Comparison of ENCODE assay signal across 9 cellular contexts in genomic region chr3:19543212-19543841, GRCh38.
A peak's percentile ranks its signal among the peaks of the same experiment; 100 is the strongest.
DNase-seq lines count a peak whose midpoint lies in the region; ATAC-seq and TF ChIP-seq lines count a peak whose summit lies in the region.
"Had no signal": no experiment of that assay in that cellular context is flagged by ENCODE, and none has a peak within 500 bp of the region (broad histone marks: within the 10 kb centered on the region; RNA-seq: fewer than 3 reads in every experiment).

No MANE protein-coding gene starts in this region.

- no peak overlapping the region for H3K23ac ChIP-seq in neuronal stem cell (ENCODE audit: low read depth, low read length, poor library complexity)

- H2AFZ ChIP-seq in neuronal stem cell (ENCODE audit: low read length), result no peak overlapping the region

- no peak overlapping the region for H3K27ac ChIP-seq in body of pancreas
- no peak overlapping the region for H3K27ac ChIP-seq in neuronal stem cell (replicated peaks; ENCODE audit: low read length)

- no peak overlapping the region for H3K27ac Mint-ChIP-seq in effector memory CD8-positive, alpha-beta T cell
- H3K27ac Mint-ChIP-seq: dendritic cell treated with granulocyte-macrophage colony-stimulating factor and Interleukin-4, amounts not matched to agents 40 ng/mL and 50 ng/mL, for 4 days had no signal

- H3K27me3 ChIP-seq in body of pancreas, result no peaks in the 10 kb centered on the region
- H3K27me3 ChIP-seq in neuronal stem cell (ENCODE audit: control insufficient read depth in 3 of 3, insufficient read depth in 3 of 3, low read depth in 1 of 3, low read length in 3 of 3), result no peaks in the 10 kb centered on the region

- no peaks in the 10 kb centered on the region for H3K36me3 Mint-ChIP-seq in effector memory CD8-positive, alpha-beta T cell (ENCODE audit: insufficient read depth)

- H3K4me1 ChIP-seq in body of pancreas (no peaks in the 10 kb centered on the region), neuronal stem cell (ENCODE audit: control insufficient read depth in 2 of 2, insufficient read depth in 1 of 2, low read depth in 1 of 2, low read length in 2 of 2) (peaks cover 0 to 3% of the 10 kb centered on the region in 2 donors)

- H2AK5ac ChIP-seq in neuronal stem cell (ENCODE audit: low read depth, low read length), result no peak overlapping the region

- no peak overlapping the region for H2BK15ac ChIP-seq in neuronal stem cell (ENCODE audit: low read length)

- H3K9ac ChIP-seq in neuronal stem cell (ENCODE audit: low read depth, low read length, poor library complexity), result no peak overlapping the region

- H3K4me3 ChIP-seq in NB4 (ENCODE audit: low read depth, low read length), result no peak overlapping the region
- H3K4me3 ChIP-seq in body of pancreas, result no peak overlapping the region
- no peak overlapping the region for H3K4me3 ChIP-seq in neuronal stem cell (ENCODE audit: low read length in 2 of 2)

- H3K4me2 ChIP-seq in neuronal stem cell (ENCODE audit: insufficient read depth, low read length, poor library complexity, severe bottlenecking), result no peak overlapping the region

- H2BK120ac ChIP-seq in neuronal stem cell (ENCODE audit: low read depth, low read length), result no peak overlapping the region

- peak; percentile 48 for TF ChIP-seq CTCF in NB4 (IDR thresholded peaks at IDR 0.05; ENCODE audit: low read depth, low read length)
- TF ChIP-seq CTCF in body of pancreas (IDR thresholded peaks at IDR 0.05), result peak; percentile 14 to 47 (median 38)

- H3K18ac ChIP-seq in neuronal stem cell (ENCODE audit: low read length), result no peak overlapping the region

- intact Hi-C loops in body of pancreas (cut with DNase I), result no loop called here

- peaks cover 5 to 13% of the 10 kb centered on the region in 2 donors for H3K9me3 Mint-ChIP-seq in effector memory CD8-positive, alpha-beta T cell
- H3K9me3 Mint-ChIP-seq: dendritic cell treated with granulocyte-macrophage colony-stimulating factor and Interleukin-4, amounts not matched to agents 40 ng/mL and 50 ng/mL, for 4 days had no signal

- H3K4me3 Mint-ChIP-seq in effector memory CD8-positive, alpha-beta T cell, result no peak overlapping the region
- H3K4me3 Mint-ChIP-seq: dendritic cell treated with granulocyte-macrophage colony-stimulating factor and Interleukin-4, amounts not matched to agents 40 ng/mL and 50 ng/mL, for 4 days had no signal

- no peaks in the 10 kb centered on the region for H3K4me1 Mint-ChIP-seq in effector memory CD8-positive, alpha-beta T cell (ENCODE audit: low read depth in 2 of 2)

- H3K79me1 ChIP-seq in neuronal stem cell (ENCODE audit: low read depth, low read length), result no peaks in the 10 kb centered on the region

- H2BK5ac ChIP-seq in neuronal stem cell (ENCODE audit: low read length), result no peak overlapping the region

- H2BK12ac ChIP-seq in neuronal stem cell (ENCODE audit: low read length), result no peak overlapping the region

- TF ChIP-seq POLR2A in GM18505 (IDR thresholded peaks at IDR 0.05; ENCODE audit: borderline replicate concordance, extremely low read depth, insufficient read depth, insufficient read length) (no peak), NB4 (IDR thresholded peaks at IDR 0.05; ENCODE audit: extremely low read depth, insufficient read length) (no peak), body of pancreas (IDR thresholded peaks at IDR 0.05) (no peak)

- H3K9me3 ChIP-seq in body of pancreas (no peaks in the 10 kb centered on the region), neuronal stem cell (replicated peaks in 1 of 2; ENCODE audit: control insufficient read depth in 2 of 2, insufficient read depth in 1 of 2, low read depth in 1 of 2, low read length in 2 of 2) (no peaks in the 10 kb centered on the region)

- peak; percentile 33 for ATAC-seq in GM18505 (IDR thresholded peaks at IDR 0.05; ENCODE audit: unreplicated experiment)
- peak; percentile 65 for ATAC-seq in HG02798 (IDR thresholded peaks at IDR 0.05; ENCODE audit: poor library complexity, unreplicated experiment)
- peak; percentile 47 for ATAC-seq in body of pancreas
- no peak for ATAC-seq in effector memory CD8-positive, alpha-beta T cell (replicated peaks)

- WGBS in body of pancreas, 2 donors, result 22% methylated on average over 4 of the region's 4 CpGs
- WGBS in neuronal stem cell (ENCODE audit: extremely low coverage in 2 of 2, insufficient read length in 2 of 2, insufficient replicate concordance in 1 of 2), 2 donors, result no CpG with 5 or more reads among the region's 4 CpGs

- no peaks in the 10 kb centered on the region for H3K36me3 ChIP-seq in body of pancreas (replicated peaks in 1 of 2; ENCODE audit: insufficient read depth in 1 of 2, low read depth in 2 of 2)
- H3K36me3 ChIP-seq in neuronal stem cell (replicated peaks in 1 of 2; ENCODE audit: control insufficient read depth in 2 of 2, insufficient read depth in 2 of 2, low read length in 2 of 2), result no peaks in the 10 kb centered on the region

- H4K8ac ChIP-seq in neuronal stem cell (ENCODE audit: low read depth, low read length), result no peak overlapping the region

- no peak overlapping the region for H3K14ac ChIP-seq in neuronal stem cell (ENCODE audit: low read length)

- H3K27me3 Mint-ChIP-seq in effector memory CD8-positive, alpha-beta T cell, result no peaks in the 10 kb centered on the region
- H3K27me3 Mint-ChIP-seq: dendritic cell treated with granulocyte-macrophage colony-stimulating factor and Interleukin-4, amounts not matched to agents 40 ng/mL and 50 ng/mL, for 4 days had no signal

- no peak overlapping the region for H4K91ac ChIP-seq in neuronal stem cell (ENCODE audit: low read depth, low read length, poor library complexity)

- DNase-seq in AML-193 (lab: John Stamatoyannopoulos, UW), result peak; percentile 34 to 40
- DNase-seq in NB4 (ENCODE audit: low read depth), result peak; percentile 34
- DNase-seq in body of pancreas, result peak in 1 of 4 donors; percentile 8
- DNase-seq in neuronal stem cell (ENCODE audit: low spot score), result peak; percentile 9
- DNase-seq in effector memory CD8-positive, alpha-beta T cell, result no peak
- no peak for DNase-seq in activated CD4-positive, CD25-positive, alpha-beta regulatory T cell treated with anti-CD3 and anti-CD28 coated beads, Interleukin-2, amount 50 U/mL, for 72 hours

- no peak overlapping the region for H3K4ac ChIP-seq in neuronal stem cell (ENCODE audit: low read length)

Comparison
In these comparisons a context has a peak if more than half of its experiments do, and no peak if none do; other contexts are left out.
1. DNase-seq: peak in AML-193 (2 of 2), NB4 (single experiment) and neuronal stem cell (single experiment); none in effector memory CD8-positive, alpha-beta T cell (0 of 3) and activated CD4-positive, CD25-positive, alpha-beta regulatory T cell treated with anti-CD3 and anti-CD28 coated beads, Interleukin-2, amount 50 U/mL, for 72 hours (single experiment).